ENCODE assay signal across 13 cellular contexts in the genomic region with DNA sequence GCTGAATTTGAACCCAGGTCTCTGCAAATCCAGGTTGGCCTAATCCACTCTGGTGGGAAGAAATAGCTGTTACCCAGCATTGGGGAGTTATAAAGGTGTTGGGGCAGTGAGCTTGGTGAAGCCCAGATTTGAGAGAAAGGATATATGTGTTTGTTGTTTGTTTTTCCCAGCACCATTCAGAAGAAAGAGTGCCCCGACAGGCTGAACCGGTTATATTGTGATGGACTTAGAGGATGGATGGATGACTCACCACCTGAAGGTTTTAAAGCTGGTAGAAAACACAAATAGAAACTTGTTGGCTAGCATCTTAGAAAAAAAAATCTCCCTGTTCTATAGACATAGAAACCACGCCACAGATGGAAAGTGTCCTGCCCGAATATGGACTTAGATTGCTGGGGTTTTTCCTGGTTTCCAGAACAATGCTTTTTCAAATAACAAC.
DNase-seq lines count a peak whose midpoint lies in the region; ATAC-seq and TF ChIP-seq lines count a peak whose summit lies in the region.
"Had no signal": no experiment of that assay in that cellular context is flagged by ENCODE, and none has a peak within 500 bp of the region (broad histone marks: within the 10 kb centered on the region; RNA-seq: fewer than 3 reads in every experiment).

No MANE protein-coding gene starts in this region.

- H3K9me3 ChIP-seq in Caco-2 (no peaks in the 10 kb centered on the region), breast epithelium (no peaks in the 10 kb centered on the region), lower lobe of right lung (no peaks in the 10 kb centered on the region), psoas muscle (no peaks in the 10 kb centered on the region)
- H3K9me3 ChIP-seq: upper lobe of right lung had no signal

- H3K36me3 ChIP-seq in Caco-2 (ENCODE audit: control insufficient read depth, insufficient read depth, low read length) = no peaks in the 10 kb centered on the region
- no peaks in the 10 kb centered on the region for H3K36me3 ChIP-seq in breast epithelium
- no peaks in the 10 kb centered on the region for H3K36me3 ChIP-seq in lower lobe of right lung
- H3K36me3 ChIP-seq in psoas muscle (ENCODE audit: insufficient read depth in 1 of 2, low read depth in 1 of 2) = no peaks in the 10 kb centered on the region
- H3K36me3 ChIP-seq: upper lobe of right lung had no signal

- intact Hi-C loops in Caco-2 (cut with micrococcal nuclease; ENCODE audit: unreplicated experiment) (loop anchor here (2.0 kb wide), 1 partner anchor 78 kb away; no protein-coding TSS in a partner anchor), breast epithelium (cut with DNase I; ENCODE audit: low total_unique reads) (no loop called here), lower lobe of right lung (cut with DNase I) (no loop called here), psoas muscle (cut with DNase I) (no loop called here)

- POLR2A ChIA-PET in Caco-2 (lab: Charles Lee) = no interaction called here

- H3K4me1 Mint-ChIP-seq in Caco-2 (ENCODE audit: low read depth, unreplicated experiment) (peaks cover 26% of the 10 kb centered on the region), nephron progenitor cell (peaks cover 54% of the 10 kb centered on the region)

- H3K4me3 Mint-ChIP-seq in Caco-2 (ENCODE audit: unreplicated experiment) (peak overlapping the region; percentile 10), nephron progenitor cell (no peak overlapping the region)
- H3K4me3 Mint-ChIP-seq: nephron; T-helper 1 cell treated with Interleukin-12 subunit alpha and Interleukin-12 subunit beta and Interleukin-4 antibody, amounts not matched to agents 30 μg/mL and 1 μg/mL, for 36 hours had no signal

- TF ChIP-seq POLR2A in breast epithelium (IDR thresholded peaks at IDR 0.05) = no peak

- peak overlapping the region; percentile 65 for H3K27ac Mint-ChIP-seq in Caco-2 (ENCODE audit: unreplicated experiment)
- no peak overlapping the region for H3K27ac Mint-ChIP-seq in nephron progenitor cell
- H3K27ac Mint-ChIP-seq: nephron; T-helper 1 cell treated with Interleukin-12 subunit alpha and Interleukin-12 subunit beta and Interleukin-4 antibody, amounts not matched to agents 30 μg/mL and 1 μg/mL, for 36 hours had no signal

- 53 to 65% (median 64%) methylated on average over 4 of the region's 4 CpGs for WGBS in psoas muscle, 3 donors

- DNase-seq in Caco-2 = peak; percentile 75 to 85
- peak; percentile 14 for DNase-seq in NCI-H1105 (lab: John Stamatoyannopoulos, UW)
- peak; percentile 86 to 90 for DNase-seq in breast epithelium (ENCODE audit: low spot score in 2 of 2)
- no peak for DNase-seq in lower lobe of right lung
- no peak for DNase-seq in nephron progenitor cell
- DNase-seq in activated CD8-positive, alpha-beta memory T cell treated with anti-CD3 and anti-CD28 coated beads, Interleukin-2, amount 50 U/mL, for 48 hours = no peak
- no peak for DNase-seq in psoas muscle
- DNase-seq in stimulated activated CD4-positive, alpha-beta T cell treated with anti-CD3 and anti-CD28 coated beads, Interleukin-12 subunit alpha, Interleukin-12 subunit beta, amount 100 ng/mL, for 4 hours = no peak
- DNase-seq: NCI-H1048, upper lobe of right lung had no signal

- TF ChIP-seq CTCF in Caco-2 (IDR thresholded peaks at IDR 0.05; ENCODE audit: insufficient read depth in 1 of 2, low read depth in 1 of 2, low read length in 1 of 2, severe bottlenecking in 1 of 2, unreplicated experiment in 1 of 2) = no peak
- no peak for TF ChIP-seq CTCF in breast epithelium (IDR thresholded peaks at IDR 0.05)
- TF ChIP-seq CTCF in lower lobe of right lung (IDR thresholded peaks at IDR 0.05) = no peak
- TF ChIP-seq CTCF in nephron progenitor cell (IDR thresholded peaks at IDR 0.05) = no peak
- no peak for TF ChIP-seq CTCF in psoas muscle (IDR thresholded peaks at IDR 0.05)

- ATAC-seq in lower lobe of right lung (peak; percentile 56 to 66), psoas muscle (no peak)
- ATAC-seq: upper lobe of right lung had no signal

- H3K27me3 Mint-ChIP-seq in Caco-2 (ENCODE audit: insufficient read depth, unreplicated experiment) = no peaks in the 10 kb centered on the region
- H3K27me3 Mint-ChIP-seq in nephron progenitor cell (ENCODE audit: low read depth, poor library complexity) = peaks cover 15% of the 10 kb centered on the region

- CTCF ChIA-PET in Caco-2 (lab: Charles Lee) = no interaction called here

- no peaks in the 10 kb centered on the region for H3K36me3 Mint-ChIP-seq in Caco-2 (ENCODE audit: insufficient read depth, unreplicated experiment)
- no peaks in the 10 kb centered on the region for H3K36me3 Mint-ChIP-seq in nephron progenitor cell (ENCODE audit: low read depth)

- H3K9me3 Mint-ChIP-seq in Caco-2 (ENCODE audit: unreplicated experiment) = no peaks in the 10 kb centered on the region
- peaks cover 27% of the 10 kb centered on the region for H3K9me3 Mint-ChIP-seq in nephron progenitor cell
- H3K9me3 Mint-ChIP-seq: T-helper 1 cell treated with Interleukin-12 subunit alpha and Interleukin-12 subunit beta and Interleukin-4 antibody, amounts not matched to agents 30 μg/mL and 1 μg/mL, for 36 hours had no signal

- H3K27me3 ChIP-seq in Caco-2 (replicated peaks; ENCODE audit: control insufficient read depth, insufficient read depth, low read length) = no peaks in the 10 kb centered on the region
- no peaks in the 10 kb centered on the region for H3K27me3 ChIP-seq in breast epithelium
- peaks cover 4% of the 10 kb centered on the region for H3K27me3 ChIP-seq in lower lobe of right lung (ENCODE audit: low read depth)
- no peaks in the 10 kb centered on the region for H3K27me3 ChIP-seq in psoas muscle (ENCODE audit: insufficient read depth in 3 of 3, low read length in 2 of 3)
- H3K27me3 ChIP-seq: upper lobe of right lung had no signal

- peak overlapping the region; percentile 79 to 89 for H3K27ac ChIP-seq in breast epithelium
- H3K27ac ChIP-seq in lower lobe of right lung = no peak overlapping the region
- H3K27ac ChIP-seq in psoas muscle = no peak overlapping the region
- H3K27ac ChIP-seq: HL-60, upper lobe of right lung had no signal

- no TSS peak for BruUV-seq in Caco-2 (replicated peaks; lab: Mats Ljungman, UMichigan)

- H3K4me1 ChIP-seq in Caco-2 = peaks cover 22% of the 10 kb centered on the region
- no peaks in the 10 kb centered on the region for H3K4me1 ChIP-seq in breast epithelium
- no peaks in the 10 kb centered on the region for H3K4me1 ChIP-seq in lower lobe of right lung
- peaks cover 21% of the 10 kb centered on the region for H3K4me1 ChIP-seq in psoas muscle
- H3K4me1 ChIP-seq: upper lobe of right lung had no signal

- H3K4me3 ChIP-seq in Caco-2 (ENCODE audit: low read depth, low read length) (no peak overlapping the region), breast epithelium (peak overlapping the region in 1 of 3 donors; percentile 19), lower lobe of right lung (no peak overlapping the region), psoas muscle (no peak overlapping the region)
- H3K4me3 ChIP-seq: upper lobe of right lung had no signal

Comparison
In these comparisons a context has a peak if more than half of its experiments do, and no peak if none do; other contexts are left out.
1. DNase-seq: peak in Caco-2 (2 of 2), NCI-H1105 (single experiment) and breast epithelium (2 of 2); none in lower lobe of right lung (single experiment), nephron progenitor cell (single experiment), activated CD8-positive, alpha-beta memory T cell treated with anti-CD3 and anti-CD28 coated beads, Interleukin-2, amount 50 U/mL, for 48 hours (single experiment), psoas muscle (0 of 2) and stimulated activated CD4-positive, alpha-beta T cell treated with anti-CD3 and anti-CD28 coated beads, Interleukin-12 subunit alpha, Interleukin-12 subunit beta, amount 100 ng/mL, for 4 hours (single experiment).
2. H3K27ac ChIP-seq: peak in breast epithelium (2 of 2); none in lower lobe of right lung (single experiment) and psoas muscle (single experiment).
3. ATAC-seq: peak in lower lobe of right lung (2 of 2); none in psoas muscle (0 of 4).